12 cellular contexts compared by ENCODE assay signal in the genomic region with DNA sequence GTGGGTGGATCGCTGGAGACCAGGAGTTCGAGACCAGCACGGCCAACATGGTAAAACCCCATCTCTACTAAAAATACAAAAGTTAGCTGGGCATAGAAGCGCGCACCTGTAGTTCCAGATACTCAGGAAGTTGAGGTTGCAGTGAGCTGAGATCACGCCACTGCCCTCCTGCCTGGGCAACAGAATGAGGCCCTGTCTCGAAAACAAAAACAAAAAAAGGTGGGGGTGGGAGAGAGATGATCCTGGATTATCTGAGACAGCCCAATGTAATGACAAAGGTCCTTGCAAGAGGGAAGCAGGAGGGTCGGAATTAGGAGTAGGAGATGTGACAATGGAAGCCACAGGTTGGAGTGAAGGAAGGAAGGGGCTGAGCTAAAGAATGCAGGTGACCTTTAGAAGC.
DNase-seq lines count a peak whose midpoint lies in the region; ATAC-seq, FAIRE-seq and TF ChIP-seq lines count a peak whose summit lies in the region.
"Had no signal": no experiment of that assay in that cellular context is flagged by ENCODE, and none has a peak within 500 bp of the region (broad histone marks: within the 10 kb centered on the region; RNA-seq: fewer than 3 reads in every experiment).

No MANE protein-coding gene starts in this region.

- peak overlapping the region; percentile 83 for H3K27ac Mint-ChIP-seq in activated T-helper 2 cell treated with anti-CD3 and anti-CD28 coated beads, Interferon-gamma antibody, Interleukin-2, Interleukin-4, amounts not matched to agents 10 μg/mL and 5 μg/mL and 100 μg/mL, durations not matched to agents 14 hours and 24 hours and 36 hours
- peak overlapping the region; percentile 87 to 91 for H3K27ac Mint-ChIP-seq in natural killer cell
- H3K27ac Mint-ChIP-seq: HFFc6 had no signal

- no peak overlapping the region for H3K9ac ChIP-seq in kidney (ENCODE audit: low read length in 2 of 2)

- DNase-seq in GM06990 (ENCODE audit: extremely low read depth, insufficient read length): no peak
- no peak for DNase-seq in activated T-helper 2 cell treated with anti-CD3 and anti-CD28 coated beads, Interferon-gamma antibody, Interleukin-2, Interleukin-4, amounts not matched to agents 10 μg/mL and 5 μg/mL and 100 μg/mL, durations not matched to agents 14 hours and 24 hours and 36 hours (ENCODE audit: low spot score)
- no peak for DNase-seq in natural killer cell
- DNase-seq in C1 segment of cervical spinal cord (lab: John Stamatoyannopoulos, UW): no peak
- no peak for DNase-seq in kidney
- DNase-seq: activated CD8-positive, alpha-beta memory T cell treated with anti-CD3 and anti-CD28 coated beads, Interleukin-2, amount 50 U/mL, for 4 hours; HFFc6; Kasumi-1; NCI-H2107 had no signal

- no peaks in the 10 kb centered on the region for H3K9me3 ChIP-seq in kidney (ENCODE audit: control insufficient read depth in 1 of 2, low read length in 2 of 2)

- H3K9me3 Mint-ChIP-seq in activated T-helper 2 cell treated with anti-CD3 and anti-CD28 coated beads, Interferon-gamma antibody, Interleukin-2, Interleukin-4, amounts not matched to agents 10 μg/mL and 5 μg/mL and 100 μg/mL, durations not matched to agents 14 hours and 24 hours and 36 hours: no peaks in the 10 kb centered on the region
- H3K9me3 Mint-ChIP-seq in natural killer cell: no peaks in the 10 kb centered on the region
- H3K9me3 Mint-ChIP-seq: HFFc6 had no signal

- H3K4me3 ChIP-seq in GM06990 (replicated peaks; ENCODE audit: low read depth, low read length) (peak overlapping the region; percentile 27; the same call in 1 of the 2 replicates), kidney (ENCODE audit: low read length in 2 of 2) (no peak overlapping the region)

- H3K36me3 Mint-ChIP-seq in activated T-helper 2 cell treated with anti-CD3 and anti-CD28 coated beads, Interferon-gamma antibody, Interleukin-2, Interleukin-4, amounts not matched to agents 10 μg/mL and 5 μg/mL and 100 μg/mL, durations not matched to agents 14 hours and 24 hours and 36 hours (ENCODE audit: low read depth): peaks cover 28% of the 10 kb centered on the region
- H3K36me3 Mint-ChIP-seq in natural killer cell: no peaks in the 10 kb centered on the region

- TF ChIP-seq CTCF in GM06990 (IDR thresholded peaks at IDR 0.05; ENCODE audit: insufficient read depth, low read length, poor library complexity, severe bottlenecking) (no peak), natural killer cell (IDR thresholded peaks at IDR 0.05) (no peak), kidney (IDR thresholded peaks at IDR 0.05; ENCODE audit: borderline replicate concordance, extremely low read depth, insufficient read depth) (no peak)

- H3K27me3 ChIP-seq in GM06990 (replicated peaks; ENCODE audit: control insufficient read depth, insufficient read depth, low read length): no peaks in the 10 kb centered on the region

- H3K27me3 Mint-ChIP-seq in activated T-helper 2 cell treated with anti-CD3 and anti-CD28 coated beads, Interferon-gamma antibody, Interleukin-2, Interleukin-4, amounts not matched to agents 10 μg/mL and 5 μg/mL and 100 μg/mL, durations not matched to agents 14 hours and 24 hours and 36 hours (ENCODE audit: low read depth): no peaks in the 10 kb centered on the region
- H3K27me3 Mint-ChIP-seq in natural killer cell (ENCODE audit: low read depth in 2 of 2): no peaks in the 10 kb centered on the region

- peaks cover 4 to 8% of the 10 kb centered on the region in 2 donors for H3K4me1 ChIP-seq in kidney (ENCODE audit: control insufficient read depth in 1 of 2, insufficient read depth in 1 of 2, low read depth in 1 of 2, low read length in 2 of 2)

- H3K36me3 ChIP-seq in GM06990 (ENCODE audit: control insufficient read depth, insufficient read depth, low read length): no peaks in the 10 kb centered on the region; the same call in none of the 2 replicates
- peaks cover 5 to 16% of the 10 kb centered on the region in 2 donors for H3K36me3 ChIP-seq in kidney (ENCODE audit: control insufficient read depth in 1 of 2, insufficient read depth in 2 of 2, low read length in 2 of 2)

- no peak for FAIRE-seq in kidney (lab: Jason Lieb, UNC)

- no peak overlapping the region for H3K27ac ChIP-seq in kidney (ENCODE audit: low read depth in 2 of 2, low read length in 2 of 2)

- intact Hi-C loops in activated T-helper 2 cell treated with anti-CD3 and anti-CD28 coated beads, Interferon-gamma antibody, Interleukin-2, Interleukin-4, amounts not matched to agents 10 μg/mL and 5 μg/mL and 100 μg/mL, durations not matched to agents 14 hours and 24 hours and 36 hours (cut with micrococcal nuclease): no loop called here
- intact Hi-C loops in natural killer cell (cut with micrococcal nuclease) (no loop called here), kidney (cut with DNase I) (no loop called here)

- ATAC-seq in HG03280 (IDR thresholded peaks at IDR 0.05; ENCODE audit: unreplicated experiment) (peak; percentile 46), natural killer cell (peak in 2 of 3 donors; percentile 28 to 44), HG03139 (IDR thresholded peaks at IDR 0.05; ENCODE audit: unreplicated experiment) (no peak)
- ATAC-seq: esophagus mucosa had no signal

- peak overlapping the region; percentile 51 for H3K4me3 Mint-ChIP-seq in activated T-helper 2 cell treated with anti-CD3 and anti-CD28 coated beads, Interferon-gamma antibody, Interleukin-2, Interleukin-4, amounts not matched to agents 10 μg/mL and 5 μg/mL and 100 μg/mL, durations not matched to agents 14 hours and 24 hours and 36 hours (ENCODE audit: low read depth)
- peak overlapping the region; percentile 66 for H3K4me3 Mint-ChIP-seq in natural killer cell
- H3K4me3 Mint-ChIP-seq: HFFc6 had no signal

- peaks cover 52% of the 10 kb centered on the region for H3K4me1 Mint-ChIP-seq in activated T-helper 2 cell treated with anti-CD3 and anti-CD28 coated beads, Interferon-gamma antibody, Interleukin-2, Interleukin-4, amounts not matched to agents 10 μg/mL and 5 μg/mL and 100 μg/mL, durations not matched to agents 14 hours and 24 hours and 36 hours (ENCODE audit: low read depth)
- H3K4me1 Mint-ChIP-seq in natural killer cell: peaks cover 49 to 56% of the 10 kb centered on the region in 2 donors
